ENCODE assay signal across 1 cellular context in genomic region chr13:48236528-48237353, GRCh38.
A peak's percentile ranks its signal among the peaks of the same experiment; 100 is the strongest.
TF ChIP-seq lines count a peak whose summit lies in the region.

No MANE protein-coding gene starts in this region.

TF ChIP-seq in HEK293, 187 proteins besides CTCF, POLR2A, EP300 and RAD21 (continued from another document):
- TF ChIP-seq ZBTB49 (tag by site-specific recombination; IDR thresholded peaks at IDR 0.05; ENCODE audit: low read depth) (no peak), ZBTB8A (tag by site-specific recombination; IDR thresholded peaks at IDR 0.05) (0 out of 2 replicates have a peak, but pooled peaks have one; percentile 11), OVOL3 (tag by site-specific recombination; IDR thresholded peaks at IDR 0.05) (no peak), ZBTB1 (tag by site-specific recombination; IDR thresholded peaks at IDR 0.05) (no peak), SP2 (tag by site-specific recombination; IDR thresholded peaks at IDR 0.05) (no peak), ZNF433 (tag by site-specific recombination; IDR thresholded peaks at IDR 0.05; ENCODE audit: low read depth) (no peak), HOXC10 (CRISPR knock-in tag; IDR thresholded peaks at IDR 0.05) (no peak), ZNF214 (tag by site-specific recombination; IDR thresholded peaks at IDR 0.05; ENCODE audit: borderline replicate concordance) (no peak), ZNF791 (tag by site-specific recombination; IDR thresholded peaks at IDR 0.05) (no peak), ZNF624 (tag by site-specific recombination; IDR thresholded peaks at IDR 0.05) (no peak), ZNF843 (tag by site-specific recombination; IDR thresholded peaks at IDR 0.05) (peak; percentile 31; the same call in 1 of the 2 replicates), OSR2 (tag by site-specific recombination; IDR thresholded peaks at IDR 0.05) (0 out of 2 replicates have a peak, but pooled peaks have one; percentile 19), PRDM6 (tag by site-specific recombination; IDR thresholded peaks at IDR 0.05) (peak; percentile 58; the same call in 1 of the 2 replicates), ZNF658 (tag by site-specific recombination; IDR thresholded peaks at IDR 0.05) (no peak), ZNF366 (tag by site-specific recombination; conservative IDR thresholded peaks at IDR 0.05) (peak; percentile 42; the same call in 1 of the 2 replicates), ZNF529 (tag by site-specific recombination; IDR thresholded peaks at IDR 0.05; ENCODE audit: insufficient replicate concordance) (no peak), PRDM10 (tag by site-specific recombination; IDR thresholded peaks at IDR 0.05) (no peak), ZNF664 (tag by site-specific recombination; IDR thresholded peaks at IDR 0.05) (no peak), FEZF1 (tag by site-specific recombination; IDR thresholded peaks at IDR 0.05) (peak; percentile 82), ZNF2 (tag by site-specific recombination; IDR thresholded peaks at IDR 0.05) (0 out of 2 replicates have a peak, but pooled peaks have one; percentile 20), ZNF292 (tag by site-specific recombination; IDR thresholded peaks at IDR 0.05; ENCODE audit: borderline replicate concordance, low read depth) (no peak), ZNF558 (tag by site-specific recombination; IDR thresholded peaks at IDR 0.05) (no peak), ELK4 (IDR thresholded peaks at IDR 0.05; ENCODE audit: borderline replicate concordance, low read depth, low read length) (no peak), TCF7L2 (IDR thresholded peaks at IDR 0.05; ENCODE audit: borderline replicate concordance, low read depth, low read length) (no peak)
